In the genomic region with DNA sequence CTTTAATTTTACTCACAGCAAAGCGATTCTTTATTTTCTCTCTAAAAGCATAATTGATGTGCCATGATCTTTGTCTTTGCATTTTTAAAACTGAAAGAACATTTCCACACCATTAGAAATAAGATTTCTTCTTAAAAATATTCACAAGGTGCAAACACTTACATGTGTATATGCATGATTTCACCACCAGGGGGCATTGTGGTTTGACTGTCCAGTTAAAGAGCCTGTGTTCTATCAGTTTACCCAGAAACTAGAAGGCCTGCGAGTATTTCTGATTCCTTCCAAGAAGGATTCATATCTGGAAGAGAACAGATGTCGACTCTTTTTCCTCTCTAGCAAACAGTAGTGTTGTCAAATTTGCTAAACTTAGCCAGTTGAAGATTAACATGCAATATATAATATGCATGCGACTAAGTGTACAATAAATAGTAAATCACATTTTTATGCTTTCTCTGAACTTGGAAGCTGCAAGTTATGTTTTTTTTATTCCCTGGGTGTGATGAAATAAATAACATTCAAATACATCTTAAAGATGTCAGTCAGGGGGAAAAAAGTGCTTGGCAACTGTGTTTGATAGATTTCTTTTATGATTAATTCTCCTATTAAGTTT, we compare ENCODE assay signal across 8 cellular contexts.
DNase-seq lines count a peak whose midpoint lies in the region; ATAC-seq, FAIRE-seq and TF ChIP-seq lines count a peak whose summit lies in the region.

No MANE protein-coding gene starts in this region.

- H3K27me3 Mint-ChIP-seq in Caco-2 (ENCODE audit: insufficient read depth, unreplicated experiment): no peaks in the 10 kb centered on the region
- no peaks in the 10 kb centered on the region for H3K27me3 Mint-ChIP-seq in immature natural killer cell (ENCODE audit: low read depth in 3 of 3)

- in situ Hi-C loops in Panc1 (cut with HindIII; ENCODE audit: low pct_unique_long_range_greater_than_20kb, low sequenced_read_pairs): no loop called here
- in situ Hi-C loops in astrocyte of the cerebellum (cut with HindIII; ENCODE audit: low sequenced_read_pairs): no loop called here

- H3K36me3 Mint-ChIP-seq in Caco-2 (ENCODE audit: insufficient read depth, unreplicated experiment) (peaks cover 6% of the 10 kb centered on the region), immature natural killer cell (no peaks in the 10 kb centered on the region)

- TF ChIP-seq POLR2A in H54 (IDR thresholded peaks at IDR 0.05; ENCODE audit: low read depth, low read length): no peak

- CTCF ChIA-PET in Caco-2 (lab: Charles Lee) (interaction anchor here (0.9 to 1.1 kb wide), 2 partner anchors 11 to 385 kb away, joined by 3 to 5 read pairs; no protein-coding TSS in a partner anchor), Panc1 (lab: Charles Lee) (no interaction called here)

- H3K4me3 ChIP-seq in Caco-2 (ENCODE audit: low read depth, low read length) (no peak overlapping the region), Panc1 (ENCODE audit: low read depth in 2 of 2, low read length in 2 of 2) (no peak overlapping the region), astrocyte of the cerebellum (ENCODE audit: low read depth, low read length) (no peak overlapping the region)

- H3K9me3 Mint-ChIP-seq in Caco-2 (ENCODE audit: unreplicated experiment) (peaks cover 16% of the 10 kb centered on the region), immature natural killer cell (no peaks in the 10 kb centered on the region)

- H3K27ac ChIP-seq in Panc1 (ENCODE audit: low read length): no peak overlapping the region

- H3K4me1 Mint-ChIP-seq in Caco-2 (ENCODE audit: low read depth, unreplicated experiment) (peaks cover 26% of the 10 kb centered on the region), immature natural killer cell (no peaks in the 10 kb centered on the region)

- peaks cover 25% of the 10 kb centered on the region for H3K4me1 ChIP-seq in Caco-2
- H3K4me1 ChIP-seq in Panc1 (ENCODE audit: control insufficient read depth, insufficient read depth, low read length): no peaks in the 10 kb centered on the region

- peak; percentile 70 to 88 for TF ChIP-seq CTCF in Caco-2 (IDR thresholded peaks at IDR 0.05; ENCODE audit: insufficient read depth in 1 of 2, low read depth in 1 of 2, low read length in 1 of 2, severe bottlenecking in 1 of 2, unreplicated experiment in 1 of 2)
- TF ChIP-seq CTCF in Panc1 (IDR thresholded peaks at IDR 0.05): peak; percentile 64; the same call in 1 of the 2 replicates
- peak; percentile 58 for TF ChIP-seq CTCF in astrocyte of the cerebellum (IDR thresholded peaks at IDR 0.05; ENCODE audit: low read depth, low read length, missing control alignments)

- ATAC-seq in Panc1: no peak
- ATAC-seq in HG02678 (IDR thresholded peaks at IDR 0.05; ENCODE audit: unreplicated experiment): no peak
- no peak for ATAC-seq in GM21381 (IDR thresholded peaks at IDR 0.05; ENCODE audit: unreplicated experiment)

- intact Hi-C loops in Caco-2 (cut with micrococcal nuclease; ENCODE audit: unreplicated experiment) (loop anchor here (2.0 kb wide), 3 partner anchors 267 to 543 kb away; no protein-coding TSS in a partner anchor), Panc1 (cut with micrococcal nuclease; ENCODE audit: unreplicated experiment) (no loop called here)

- no peaks in the 10 kb centered on the region for H3K36me3 ChIP-seq in Caco-2 (ENCODE audit: control insufficient read depth, insufficient read depth, low read length)
- no peaks in the 10 kb centered on the region for H3K36me3 ChIP-seq in Panc1 (ENCODE audit: control insufficient read depth, insufficient read depth, low read length)

- H3K27me3 ChIP-seq in Caco-2 (replicated peaks; ENCODE audit: control insufficient read depth, insufficient read depth, low read length) (no peaks in the 10 kb centered on the region), Panc1 (ENCODE audit: control insufficient read depth, insufficient read depth, low read length) (no peaks in the 10 kb centered on the region)

- POLR2A ChIA-PET in Caco-2 (lab: Charles Lee) (no interaction called here), Panc1 (lab: Charles Lee) (no interaction called here)

- H3K27ac Mint-ChIP-seq in Caco-2 (ENCODE audit: unreplicated experiment) (no peak overlapping the region), immature natural killer cell (no peak overlapping the region)

- BruUV-seq in Caco-2 (replicated peaks; lab: Mats Ljungman, UMichigan): no TSS peak
- BruUV-seq in Panc1 (replicated peaks; lab: Mats Ljungman, UMichigan): no TSS peak

- DNase-seq in Caco-2: peak; percentile 44 to 64
- DNase-seq in H54 (ENCODE audit: insufficient read length, low spot score): peak; percentile 14
- DNase-seq in Panc1 (ENCODE audit: low read depth, low spot score): peak; percentile 2
- peak; percentile 36 for DNase-seq in astrocyte of the cerebellum (ENCODE audit: low read depth)
- peak; percentile 34 to 52 (median 43) for DNase-seq in immature natural killer cell
- DNase-seq in stimulated activated CD4-positive, alpha-beta T cell treated with anti-CD3 and anti-CD28 coated beads, Interleukin-4, amount 100 ng/mL, for 24 hours: peak; percentile 59

- FAIRE-seq in H54 (lab: Jason Lieb, UNC): no peak

- H3K4me3 Mint-ChIP-seq in Caco-2 (ENCODE audit: unreplicated experiment): no peak overlapping the region
- H3K4me3 Mint-ChIP-seq in immature natural killer cell: no peak overlapping the region

- H3K9me3 ChIP-seq in Caco-2 (no peaks in the 10 kb centered on the region), Panc1 (ENCODE audit: control insufficient read depth, insufficient read depth, low read depth, low read length) (no peaks in the 10 kb centered on the region)

Comparison
In these comparisons a context has a peak if more than half of its experiments do, and no peak if none do; other contexts are left out.
1. DNase-seq: peak in every context shown above with its lines; median percentile 59 in stimulated activated CD4-positive, alpha-beta T cell treated with anti-CD3 and anti-CD28 coated beads, Interleukin-4, amount 100 ng/mL, for 24 hours; 54 in Caco-2; 43 in immature natural killer cell; 36 in astrocyte of the cerebellum; 14 in H54; 2 in Panc1.